ENCODE assay signal across 18 cellular contexts in the genomic region with DNA sequence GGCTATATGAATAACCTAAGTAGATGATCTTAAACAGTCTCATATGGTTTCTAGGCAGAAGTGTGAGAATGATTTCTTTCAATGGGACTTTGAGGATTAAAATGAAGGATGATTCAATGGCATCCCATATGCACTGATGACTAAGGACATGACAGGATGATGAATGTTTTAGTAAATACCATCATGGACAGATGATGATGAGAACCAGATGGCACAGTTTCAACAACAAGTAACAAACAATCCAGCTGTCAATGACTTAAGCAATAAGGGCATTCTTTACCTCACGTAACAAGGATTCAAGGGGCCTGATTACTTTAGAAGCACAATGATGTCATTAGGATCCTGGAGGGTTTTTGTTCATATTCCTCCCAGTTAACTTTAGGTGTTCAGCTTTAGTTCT.
DNase-seq lines count a peak whose midpoint lies in the region; ATAC-seq, FAIRE-seq and TF ChIP-seq lines count a peak whose summit lies in the region.
"Had no signal": no experiment of that assay in that cellular context is flagged by ENCODE, and none has a peak within 500 bp of the region (broad histone marks: within the 10 kb centered on the region; RNA-seq: fewer than 3 reads in every experiment).

No MANE protein-coding gene starts in this region.

- no peak overlapping the region for H3K9ac ChIP-seq in endothelial cell of umbilical vein (replicated peaks; ENCODE audit: extremely low read depth, insufficient read depth, low read length)

- dilution Hi-C loops in endothelial cell of umbilical vein (cut with MboI; ENCODE audit: extremely low pct_ligation_motif_present, low sequenced_read_pairs) = no loop called here

- no peak overlapping the region for H3K27ac ChIP-seq in endothelial cell of umbilical vein (ENCODE audit: insufficient read depth, low read depth, low read length)
- H3K27ac ChIP-seq: colonic mucosa, gastrocnemius medialis, SK-N-MC had no signal

- BruUV-seq in endothelial cell of umbilical vein (replicated peaks; lab: Mats Ljungman, UMichigan) = no TSS peak

- DNase-seq in NCI-H82 (lab: John Stamatoyannopoulos, UW) = peak; percentile 82
- no peak for DNase-seq in NCI-H82 treated with DMSO at 0.1 percent for 48 hours (lab: John Stamatoyannopoulos, UW; ENCODE audit: unreplicated experiment)
- no peak for DNase-seq in endothelial cell of umbilical vein (ENCODE audit: low read depth, low spot score)
- peak; percentile 7 for DNase-seq in smooth muscle cell of the brain vasculature (ENCODE audit: low read depth, low spot score)
- no peak for DNase-seq in D721Med (ENCODE audit: insufficient read length, low spot score)
- no peak for DNase-seq in AG08396 (ENCODE audit: low spot score)
- DNase-seq: activated CD8-positive, alpha-beta memory T cell treated with anti-CD3 and anti-CD28 coated beads, Interleukin-2, amount 50 U/mL, for 4 hours; colonic mucosa; gastrocnemius medialis; H7; NCI-H1105; NCI-H774 had no signal

- no peak for TF ChIP-seq CTCF in endothelial cell of umbilical vein (IDR thresholded peaks at IDR 0.05; ENCODE audit: extremely low read depth in 1 of 2, insufficient read depth in 1 of 2, low read depth in 1 of 2, low read length in 2 of 2)
- TF ChIP-seq CTCF in D721Med (IDR thresholded peaks at IDR 0.05; ENCODE audit: insufficient read depth, missing control alignments) = no peak

- H2AFZ ChIP-seq in endothelial cell of umbilical vein (ENCODE audit: low read depth, low read length) = no peak overlapping the region

- no peaks in the 10 kb centered on the region for H3K36me3 ChIP-seq in endothelial cell of umbilical vein (ENCODE audit: control insufficient read depth in 2 of 2, extremely low read depth in 1 of 2, insufficient read depth in 2 of 2, low read length in 2 of 2)
- H3K36me3 ChIP-seq: colonic mucosa, gastrocnemius medialis had no signal

- POLR2A ChIA-PET in endothelial cell of umbilical vein (lab: Charles Lee) = no interaction called here

- no peaks in the 10 kb centered on the region for H3K9me3 ChIP-seq in endothelial cell of umbilical vein (replicated peaks; ENCODE audit: control insufficient read depth, insufficient read depth, low read length)
- H3K9me3 ChIP-seq: colonic mucosa, gastrocnemius medialis had no signal

- peaks cover 9% of the 10 kb centered on the region for H3K4me1 ChIP-seq in endothelial cell of umbilical vein (ENCODE audit: control insufficient read depth, extremely low read depth, insufficient read depth, low read length)
- H3K4me1 ChIP-seq: colonic mucosa, gastrocnemius medialis had no signal

- no peaks in the 10 kb centered on the region for H4K20me1 ChIP-seq in endothelial cell of umbilical vein (replicated peaks; ENCODE audit: control insufficient read depth, extremely low read depth, insufficient read depth, low read length)

- H3K79me2 ChIP-seq in endothelial cell of umbilical vein (ENCODE audit: control insufficient read depth, insufficient read depth, low read length) = no peaks in the 10 kb centered on the region

- no peaks in the 10 kb centered on the region for H3K27me3 ChIP-seq in endothelial cell of umbilical vein (ENCODE audit: control insufficient read depth in 2 of 2, insufficient read depth in 2 of 2, low read length in 2 of 2)
- H3K27me3 ChIP-seq: colonic mucosa, gastrocnemius medialis had no signal

- H3K9me1 ChIP-seq in endothelial cell of umbilical vein (replicated peaks; ENCODE audit: control insufficient read depth, extremely low read depth, insufficient read depth, low read length) = no peaks in the 10 kb centered on the region

- CTCF ChIA-PET in endothelial cell of umbilical vein (lab: Charles Lee) = no interaction called here

- no peak for TF ChIP-seq POLR2A in endothelial cell of umbilical vein (IDR thresholded peaks at IDR 0.05; ENCODE audit: low read depth, low read length)

- H3K4me3 ChIP-seq in endothelial cell of umbilical vein (replicated peaks in 1 of 3; ENCODE audit: insufficient read depth in 1 of 3, low read depth in 1 of 3, low read length in 3 of 3) = no peak overlapping the region
- H3K4me3 ChIP-seq: colonic mucosa, gastrocnemius medialis, SK-N-MC had no signal

- FAIRE-seq in endothelial cell of umbilical vein (lab: Jason Lieb, UNC) (no peak), D721Med (lab: Jason Lieb, UNC) (no peak)
- FAIRE-seq: urothelium cell line had no signal

- H3K4me2 ChIP-seq in endothelial cell of umbilical vein (ENCODE audit: insufficient read depth, low read length) = no peak overlapping the region

- no peak for ATAC-seq in HG03159 (IDR thresholded peaks at IDR 0.05; ENCODE audit: unreplicated experiment)
- ATAC-seq: activated naive CD4-positive, alpha-beta T cell treated with anti-CD3 and anti-CD28 coated beads, Interleukin-2, amount 50 U/mL, for 72 hours; gastrocnemius medialis; stimulated activated effector memory CD8-positive, alpha-beta T cell treated with anti-CD3 and anti-CD28 coated beads, Interleukin-12 subunit alpha, Interleukin-12 subunit beta, amount 100 ng/mL, for 72 hours had no signal

- intact Hi-C loops in endothelial cell of umbilical vein (cut with micrococcal nuclease) = no loop called here

TF ChIP-seq in PFSK-1, 5 proteins besides CTCF, POLR2A, EP300 and RAD21:
- TF ChIP-seq TAF1 (IDR thresholded peaks at IDR 0.05; ENCODE audit: borderline replicate concordance, insufficient read depth, low read length) (no peak), FOXP2 (optimal IDR thresholded peaks at IDR 0.05; ENCODE audit: borderline replicate concordance, extremely low read depth, extremely low read length, insufficient read depth) (peak; percentile 34)

TF ChIP-seq in endothelial cell of umbilical vein, 7 proteins besides CTCF, POLR2A, EP300 and RAD21:
- TF ChIP-seq GATA2 (IDR thresholded peaks at IDR 0.05; ENCODE audit: insufficient read depth, insufficient read length, low read depth, low read length) (no peak), FOS (IDR thresholded peaks at IDR 0.05; ENCODE audit: borderline replicate concordance, insufficient read depth, low read length) (peak; percentile 12)

Comparison
In these comparisons a context has a peak if more than half of its experiments do, and no peak if none do; other contexts are left out.
1. DNase-seq: peak in NCI-H82 (single experiment) and smooth muscle cell of the brain vasculature (single experiment); none in NCI-H82 treated with DMSO at 0.1 percent for 48 hours (single experiment), endothelial cell of umbilical vein (single experiment), D721Med (single experiment) and AG08396 (single experiment).